1 cellular context compared by ENCODE assay signal in the genomic region with DNA sequence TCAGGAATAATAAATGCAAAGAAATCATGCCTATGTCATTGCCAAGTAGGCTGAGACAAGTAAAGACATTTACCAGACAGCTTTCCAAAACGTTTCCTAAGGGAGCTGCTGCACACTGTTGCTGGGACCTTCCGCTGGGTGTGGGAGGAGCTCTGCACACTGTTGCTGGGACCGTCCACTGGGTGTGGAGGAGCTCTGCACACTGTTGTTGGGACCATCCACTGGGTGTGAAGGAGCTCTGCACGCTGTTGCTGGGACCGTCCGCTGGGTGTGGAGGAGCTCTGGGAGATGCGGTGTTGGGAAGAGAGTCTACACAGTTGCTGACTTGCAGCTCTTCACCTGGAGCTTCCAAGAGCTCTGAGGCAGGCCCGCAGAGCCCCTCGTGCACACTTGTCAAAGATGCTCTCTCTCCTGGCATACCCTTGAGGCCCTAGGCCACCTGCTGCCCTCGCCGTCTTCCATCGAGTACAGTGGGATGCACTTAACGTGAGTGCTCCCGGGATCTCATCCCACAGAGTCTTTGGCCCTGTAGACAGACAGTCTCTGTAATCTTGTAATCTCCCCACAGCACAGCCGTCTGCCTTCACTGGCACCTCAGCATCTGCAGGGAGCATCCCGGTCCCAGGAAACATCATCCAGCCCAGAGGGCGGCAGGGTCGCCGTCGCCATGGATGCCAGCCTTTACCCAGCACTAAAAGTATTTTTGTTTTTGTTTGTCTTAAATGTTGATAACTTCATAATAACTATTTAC.
TF ChIP-seq lines count a peak whose summit lies in the region.

No MANE protein-coding gene starts in this region.

TF ChIP-seq in SK-N-SH treated with all-trans-retinoic acid at 6 μM for 48 hours, 23 proteins besides CTCF, POLR2A, EP300 and RAD21 (continued from another document):
- TF ChIP-seq ESRRG (CRISPR knock-in tag; IDR thresholded peaks at IDR 0.05), result no peak
- no peak for TF ChIP-seq SNAI2 (CRISPR knock-in tag; IDR thresholded peaks at IDR 0.05)
- TF ChIP-seq ZFP30 (CRISPR knock-in tag; IDR thresholded peaks at IDR 0.05), result no peak
- no peak for TF ChIP-seq ZNF8 (CRISPR knock-in tag; IDR thresholded peaks at IDR 0.05)
